ENCODE assay signal across 1 cellular context in the genomic region with DNA sequence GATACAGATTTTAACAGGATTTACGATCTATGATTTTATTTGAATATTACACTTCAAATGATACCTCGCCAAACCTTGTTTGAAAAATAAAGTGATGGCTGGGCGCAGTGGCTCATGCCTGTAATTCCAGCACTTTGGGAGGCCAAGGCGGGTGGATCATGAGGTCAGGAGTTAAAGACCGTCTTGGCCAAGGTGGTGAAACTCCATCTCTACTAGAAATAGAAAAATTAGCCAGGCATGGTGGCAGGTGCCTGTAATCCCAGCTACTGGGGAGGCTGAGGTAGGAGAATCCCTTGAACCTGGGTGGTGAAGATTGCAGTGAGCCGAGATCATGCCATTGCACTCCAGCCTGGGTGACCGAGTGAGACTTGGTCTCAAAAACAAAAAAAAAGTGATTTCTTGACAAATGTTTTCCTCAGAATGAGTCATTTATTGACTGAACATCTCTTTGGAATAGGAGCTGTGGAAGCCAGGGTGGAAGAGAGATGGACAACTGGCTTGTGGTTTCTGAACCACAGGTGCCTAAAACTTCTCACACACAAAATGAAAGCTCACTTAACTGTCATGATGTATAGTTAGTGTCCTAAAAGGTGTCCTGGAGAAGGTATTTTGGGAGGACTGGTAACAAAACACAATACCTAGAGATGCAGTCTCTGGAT.
A peak's percentile ranks its signal among the peaks of the same experiment; 100 is the strongest.
TF ChIP-seq lines count a peak whose summit lies in the region.

No MANE protein-coding gene starts in this region.

TF ChIP-seq in endothelial cell of umbilical vein, 7 proteins besides CTCF, POLR2A, EP300 and RAD21:
- TF ChIP-seq FOS (IDR thresholded peaks at IDR 0.05; ENCODE audit: borderline replicate concordance, insufficient read depth, low read length) (peak; percentile 31), MYC (IDR thresholded peaks at IDR 0.05; ENCODE audit: low read depth, low read length) (no peak), EZH2 (IDR thresholded peaks at IDR 0.05; ENCODE audit: borderline replicate concordance, low read depth, low read length, severe bottlenecking) (no peak)
- TF ChIP-seq, protein P1, sequence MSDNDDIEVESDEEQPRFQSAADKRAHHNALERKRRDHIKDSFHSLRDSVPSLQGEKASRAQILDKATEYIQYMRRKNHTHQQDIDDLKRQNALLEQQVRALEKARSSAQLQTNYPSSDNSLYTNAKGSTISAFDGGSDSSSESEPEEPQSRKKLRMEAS (IDR thresholded peaks at IDR 0.05; ENCODE audit: insufficient read depth, insufficient read length): no peak
